ENCODE assay signal across 13 cellular contexts in genomic region chr9:108186996-108187395, GRCh38.
DNase-seq lines count a peak whose midpoint lies in the region; ATAC-seq and TF ChIP-seq lines count a peak whose summit lies in the region.
"Had no signal": no experiment of that assay in that cellular context is flagged by ENCODE, and none has a peak within 500 bp of the region (broad histone marks: within the 10 kb centered on the region; RNA-seq: fewer than 3 reads in every experiment).

No MANE protein-coding gene starts in this region.

- DNase-seq in EH (ENCODE audit: low read depth) (peak; percentile 83), astrocyte of the spinal cord (ENCODE audit: low read depth, low spot score) (peak; percentile 60), left ventricle myocardium superior (peak; percentile 79), psoas muscle (peak; percentile 65 to 83), COLO668 (lab: John Stamatoyannopoulos, UW; ENCODE audit: unreplicated experiment) (no peak), NCI-H526 treated with DMSO at 0.1 percent for 48 hours (lab: John Stamatoyannopoulos, UW) (no peak)
- DNase-seq in stimulated activated CD4-positive, alpha-beta T cell treated with anti-CD3 and anti-CD28 coated beads, Interleukin-12 subunit alpha, Interleukin-12 subunit beta, amount 100 ng/mL, for 4 hours = no peak
- DNase-seq: activated CD8-positive, alpha-beta memory T cell treated with anti-CD3 and anti-CD28 coated beads, Interleukin-2, amount 50 U/mL, for 48 hours; endodermal cell; NCI-H69; nephron progenitor cell; SHP77 had no signal

- no peaks in the 10 kb centered on the region for H3K9me3 ChIP-seq in psoas muscle

- no peaks in the 10 kb centered on the region for H3K36me3 ChIP-seq in psoas muscle (ENCODE audit: insufficient read depth in 1 of 2, low read depth in 1 of 2)

- TF ChIP-seq CTCF in astrocyte of the spinal cord (IDR thresholded peaks at IDR 0.05; ENCODE audit: low read depth, low read length) (no peak), psoas muscle (IDR thresholded peaks at IDR 0.05) (no peak)

- intact Hi-C loops in left ventricle myocardium superior (cut with micrococcal nuclease) = no loop called here
- intact Hi-C loops in psoas muscle (cut with DNase I) = no loop called here

- H3K4me3 ChIP-seq in astrocyte of the spinal cord (ENCODE audit: low read depth, low read length) = no peak overlapping the region
- no peak overlapping the region for H3K4me3 ChIP-seq in psoas muscle

- H3K4me1 ChIP-seq in psoas muscle = peaks cover 19% of the 10 kb centered on the region

- H3K27me3 ChIP-seq in psoas muscle (ENCODE audit: insufficient read depth in 3 of 3, low read length in 2 of 3) = no peaks in the 10 kb centered on the region

- ATAC-seq in left ventricle myocardium superior (peak; percentile 95), psoas muscle (peak; percentile 92 to 99 (median 98)), HG03280 (IDR thresholded peaks at IDR 0.05; ENCODE audit: unreplicated experiment) (no peak)

- in situ Hi-C loops in astrocyte of the spinal cord (cut with HindIII; ENCODE audit: low sequenced_read_pairs) = no loop called here

- WGBS in psoas muscle, 3 donors = 16 to 29% (median 18%) methylated on average over 1 of the region's 1 CpG

- H3K27ac ChIP-seq in psoas muscle = peak overlapping the region; percentile 32

Comparison
In these comparisons a context has a peak if more than half of its experiments do, and no peak if none do; other contexts are left out.
1. DNase-seq: peak in EH (single experiment), astrocyte of the spinal cord (single experiment), left ventricle myocardium superior (single experiment) and psoas muscle (2 of 2); none in COLO668 (single experiment), stimulated activated CD4-positive, alpha-beta T cell treated with anti-CD3 and anti-CD28 coated beads, Interleukin-12 subunit alpha, Interleukin-12 subunit beta, amount 100 ng/mL, for 4 hours (single experiment) and NCI-H526 treated with DMSO at 0.1 percent for 48 hours (single experiment).